12 cellular contexts compared by ENCODE assay signal in genomic region chr1:51504806-51505525, GRCh38. TPM values are rescaled to one million over a fixed set of nuclear protein-coding genes. Genes with fewer than 3 reads are reported as not detected.
DNase-seq lines count a peak whose midpoint lies in the region; ATAC-seq and TF ChIP-seq lines count a peak whose summit lies in the region.
"Had no signal": no experiment of that assay in that cellular context is flagged by ENCODE, and none has a peak within 500 bp of the region (broad histone marks: within the 10 kb centered on the region; RNA-seq: fewer than 3 reads in every experiment).

No MANE protein-coding gene starts in this region.

- POLR2A ChIA-PET in activated B cell treated with CpG ODN at 0.5 μM for 24 hours (lab: Charles Lee): interaction anchor here (0.7 to 3.9 kb wide), 7 partner anchors 11 to 531 kb away, joined by 3 to 88 read pairs (median 11); partner anchors contain the start of gene EPS15

- intact Hi-C loops in activated B cell treated with CpG ODN at 0.5 μM for 24 hours (cut with micrococcal nuclease): loop anchor here (10.0 kb wide), 1 partner anchor 1130 kb away; the partner anchor contains the start of gene SHISAL2A

- H3K4me1 Mint-ChIP-seq in activated B cell treated with CpG ODN at 0.5 μM for 24 hours: peaks cover 89% of the 10 kb centered on the region

- H3K27ac Mint-ChIP-seq in activated B cell treated with CpG ODN at 0.5 μM for 24 hours: peak overlapping the region; percentile 78

- no peaks in the 10 kb centered on the region for H3K27me3 Mint-ChIP-seq in activated B cell treated with CpG ODN at 0.5 μM for 24 hours

- peak overlapping the region; percentile 63 for H3K4me3 Mint-ChIP-seq in activated B cell treated with CpG ODN at 0.5 μM for 24 hours

- no peaks in the 10 kb centered on the region for H3K9me3 Mint-ChIP-seq in activated B cell treated with CpG ODN at 0.5 μM for 24 hours

- no peak overlapping the region for H3K27ac ChIP-seq in foreskin keratinocyte
- H3K27ac ChIP-seq: BLaER1 treated with 17β-estradiol and CSF1 and Interleukin-3, amounts not matched to agents 10 nM and 100 nM; SJSA1 had no signal

- peaks cover 7% of the 10 kb centered on the region for H3K4me1 ChIP-seq in foreskin keratinocyte
- H3K4me1 ChIP-seq: SJSA1 had no signal

- CTCF ChIA-PET in activated B cell treated with CpG ODN at 0.5 μM for 24 hours (lab: Charles Lee): interaction anchor here (1.2 to 2.0 kb wide), 2 partner anchors 10 to 30 kb away, joined by 4 to 5 read pairs; no protein-coding TSS in a partner anchor

- peak; percentile 41 for ATAC-seq in HG02840 (IDR thresholded peaks at IDR 0.05; ENCODE audit: low FRiP score, unreplicated experiment)
- ATAC-seq in activated B cell treated with CpG ODN at 0.5 μM for 24 hours (ENCODE audit: low read depth): peak; percentile 68
- no peak for ATAC-seq in foreskin keratinocyte

- H3K36me3 Mint-ChIP-seq in activated B cell treated with CpG ODN at 0.5 μM for 24 hours (ENCODE audit: low read depth): peaks cover 37% of the 10 kb centered on the region

- H3K27me3 ChIP-seq in foreskin keratinocyte: no peaks in the 10 kb centered on the region
- H3K27me3 ChIP-seq: BLaER1 treated with 17β-estradiol and CSF1 and Interleukin-3, amounts not matched to agents 10 nM and 100 nM; SJSA1 had no signal

- DNase-seq in stimulated activated naive CD4-positive, alpha-beta T cell treated with Interleukin-2 at 50 U/mL for 16 hours (lab: John Stamatoyannopoulos, UW): peak; percentile 38
- no peak for DNase-seq in stimulated activated naive CD4-positive, alpha-beta T cell (lab: John Stamatoyannopoulos, UW)
- DNase-seq in activated B cell treated with CpG ODN at 0.5 μM for 24 hours (peak; percentile 21), NCI-H2196 treated with DMSO at 0.1 percent for 48 hours (lab: John Stamatoyannopoulos, UW; ENCODE audit: unreplicated experiment) (no peak), foreskin keratinocyte (no peak), occipital lobe (lab: John Stamatoyannopoulos, UW) (no peak)
- no peak for DNase-seq in activated CD8-positive, alpha-beta memory T cell treated with anti-CD3 and anti-CD28 coated beads for 24 hours
- DNase-seq: effector CD8-positive, alpha-beta T cell; NCI-H2171 treated with DMSO at 0.1 percent for 48 hours had no signal

- TF ChIP-seq CTCF in activated B cell treated with CpG ODN at 0.5 μM for 24 hours (IDR thresholded peaks at IDR 0.05) (no peak), foreskin keratinocyte (conservative IDR thresholded peaks at IDR 0.05) (no peak)

RNA-seq across cellular contexts. Expression of gene EPS15, which starts 14.1 kb away (rescaled TPM):
- total RNA-seq in activated B cell treated with CpG ODN at 0.5 μM for 24 hours: 150 and 151 TPM in 2 replicates
- 36.2 and 39.2 TPM in 2 replicates for total RNA-seq in foreskin keratinocyte
- polyA plus RNA-seq in foreskin keratinocyte: 8.6 and 9.1 TPM in 2 replicates
- 189 TPM for total RNA-seq in occipital lobe

Comparison
In these comparisons a context has a peak if more than half of its experiments do, and no peak if none do; other contexts are left out.
1. DNase-seq: peak in stimulated activated naive CD4-positive, alpha-beta T cell treated with Interleukin-2 at 50 U/mL for 16 hours (single experiment) and activated B cell treated with CpG ODN at 0.5 μM for 24 hours (single experiment); none in stimulated activated naive CD4-positive, alpha-beta T cell (0 of 6), NCI-H2196 treated with DMSO at 0.1 percent for 48 hours (single experiment), foreskin keratinocyte (0 of 2), activated CD8-positive, alpha-beta memory T cell treated with anti-CD3 and anti-CD28 coated beads for 24 hours (single experiment) and occipital lobe (single experiment).